Comparison of ENCODE assay signal across 15 cellular contexts in the genomic region with DNA sequence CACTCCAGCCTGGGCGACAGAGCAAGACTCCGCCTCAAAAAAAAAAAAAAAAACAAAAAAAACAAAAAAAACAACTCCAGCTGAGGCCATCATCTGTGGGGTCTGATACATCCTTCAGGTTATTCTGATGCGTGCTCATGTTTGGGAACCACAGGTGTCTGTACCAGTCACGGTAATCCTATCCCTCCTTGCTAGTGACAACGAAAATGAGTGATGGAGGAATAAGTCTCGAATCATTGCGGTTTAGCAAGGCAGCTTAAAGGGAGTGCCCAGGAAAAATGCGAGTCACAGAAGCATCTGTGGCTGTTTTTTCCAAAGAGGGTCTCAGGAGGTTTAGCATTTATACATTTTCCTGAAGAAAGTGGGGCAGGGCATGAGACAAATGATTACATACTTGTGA. TPM values are rescaled to one million over a fixed set of nuclear protein-coding genes. Genes with fewer than 3 reads are reported as not detected.
DNase-seq lines count a peak whose midpoint lies in the region; TF ChIP-seq lines count a peak whose summit lies in the region.
"Had no signal": no experiment of that assay in that cellular context is flagged by ENCODE, and none has a peak within 500 bp of the region (broad histone marks: within the 10 kb centered on the region; RNA-seq: fewer than 3 reads in every experiment).

No MANE protein-coding gene starts in this region.

- no peaks in the 10 kb centered on the region for H3K36me3 Mint-ChIP-seq in chondrocyte (ENCODE audit: low read depth)
- H3K36me3 Mint-ChIP-seq: neural progenitor cell had no signal

- peaks cover 0 to 49% (median 40%) of the 10 kb centered on the region in 4 donors for H3K4me1 ChIP-seq in sigmoid colon
- H3K4me1 ChIP-seq in thyroid gland: peaks cover 9 to 17% of the 10 kb centered on the region in 2 donors
- H3K4me1 ChIP-seq: neural progenitor cell had no signal

- no peak for TF ChIP-seq POLR2A in sigmoid colon (IDR thresholded peaks at IDR 0.05)
- TF ChIP-seq POLR2A in thyroid gland (IDR thresholded peaks at IDR 0.05): no peak

- TF ChIP-seq CTCF in chondrocyte (IDR thresholded peaks at IDR 0.05): no peak
- TF ChIP-seq CTCF in sigmoid colon (IDR thresholded peaks at IDR 0.05): no peak
- no peak for TF ChIP-seq CTCF in thyroid gland (IDR thresholded peaks at IDR 0.05)

- intact Hi-C loops in sigmoid colon (cut with DNase I): no loop called here
- intact Hi-C loops in thyroid gland (cut with DNase I): no loop called here

- H3K4me3 Mint-ChIP-seq in chondrocyte (ENCODE audit: unreplicated experiment): no peak overlapping the region
- H3K4me3 Mint-ChIP-seq: neural progenitor cell had no signal

- no peaks in the 10 kb centered on the region for H3K9me3 Mint-ChIP-seq in chondrocyte (ENCODE audit: low read depth)

- H3K4me3 ChIP-seq in sigmoid colon: no peak overlapping the region
- H3K4me3 ChIP-seq in thyroid gland (replicated peaks in 1 of 3): no peak overlapping the region
- H3K4me3 ChIP-seq: body of pancreas, left ventricle myocardium inferior, neural progenitor cell had no signal

- no peak overlapping the region for H3K27ac ChIP-seq in sigmoid colon
- no peak overlapping the region for H3K27ac ChIP-seq in thyroid gland
- H3K27ac ChIP-seq: body of pancreas, left ventricle myocardium inferior, neural progenitor cell had no signal

- H3K4me1 Mint-ChIP-seq in chondrocyte (ENCODE audit: low read depth): peaks cover 58% of the 10 kb centered on the region

- 78 to 89% methylated on average over 8 of the region's 8 CpGs for WGBS in sigmoid colon, 2 donors
- 83 to 93% methylated on average over 8 of the region's 8 CpGs for WGBS in thyroid gland, 2 donors

- DNase-seq in NCI-H1417 (lab: John Stamatoyannopoulos, UW) (peak in 2 of 3 experiments; percentile 20 to 56), NCI-H1417 treated with DMSO at 0.1 percent for 48 hours (lab: John Stamatoyannopoulos, UW) (no peak), NCI-H226 (peak; percentile 64), chondrocyte (ENCODE audit: low spot score) (no peak), sigmoid colon (peak; percentile 18), NCI-H2196 (lab: John Stamatoyannopoulos, UW; ENCODE audit: unreplicated experiment) (no peak), thyroid gland (no peak)
- DNase-seq in stimulated activated CD4-positive, alpha-beta T cell treated with anti-CD3 and anti-CD28 coated beads, Interleukin-4, amount 100 ng/mL, for 24 hours: no peak
- DNase-seq: 8988T; activated T-cell treated with anti-CD3 and anti-CD28 coated beads, Interleukin-2, amount 50 U/mL, for 72 hours; body of pancreas; left ventricle myocardium inferior; NCI-H2029; small intestine had no signal

- H3K27me3 Mint-ChIP-seq in chondrocyte (ENCODE audit: low read depth): no peaks in the 10 kb centered on the region

- H3K9me3 ChIP-seq in sigmoid colon (no peaks in the 10 kb centered on the region), thyroid gland (no peaks in the 10 kb centered on the region)
- H3K9me3 ChIP-seq: body of pancreas had no signal

- H3K36me3 ChIP-seq in sigmoid colon (no peaks in the 10 kb centered on the region), thyroid gland (no peaks in the 10 kb centered on the region)
- H3K36me3 ChIP-seq: left ventricle myocardium inferior, neural progenitor cell had no signal

- H3K27ac Mint-ChIP-seq in chondrocyte (ENCODE audit: unreplicated experiment): peak overlapping the region; percentile 49
- H3K27ac Mint-ChIP-seq: activated T-cell treated with anti-CD3 and anti-CD28 coated beads, Interleukin-2, amount 50 U/mL, for 72 hours; neural progenitor cell had no signal

- no peak for TF ChIP-seq EP300 in sigmoid colon (IDR thresholded peaks at IDR 0.05)

- H3K27me3 ChIP-seq in sigmoid colon (no peaks in the 10 kb centered on the region), thyroid gland (no peaks in the 10 kb centered on the region)
- H3K27me3 ChIP-seq: body of pancreas, neural progenitor cell had no signal

RNA-seq across cellular contexts. Expression of a gene that starts 48.8 kb away (rescaled TPM):
- total RNA-seq in chondrocyte (18.8 to 31.7 TPM (median 28.7 TPM) in 3 replicates), sigmoid colon (10 to 100 TPM in 2 of 4 donors, 1 to 10 TPM in 2; 7.2 to 13.2 (median 9.0) TPM), thyroid gland (10 to 100 TPM; 22.2 to 30.7 (median 25.5) TPM)
- polyA plus RNA-seq in sigmoid colon: 10 to 100 TPM; 12.9 to 34.2 (median 25.7) TPM

RNA-seq across cellular contexts. Expression of a gene that starts 53.9 kb away (rescaled TPM):
- 53.0 to 72.0 TPM (median 71.8 TPM) in 3 replicates for total RNA-seq in chondrocyte
- total RNA-seq in sigmoid colon: 10 to 100 TPM; 49.6 to 84.3 (median 55.3) TPM
- 10 to 100 TPM; 19.4 to 26.6 (median 22.2) TPM for polyA plus RNA-seq in sigmoid colon
- 10 to 100 TPM; 26.8 to 42.6 (median 32.4) TPM for total RNA-seq in thyroid gland

Comparison
In these comparisons a context has a peak if more than half of its experiments do, and no peak if none do; other contexts are left out.
1. DNase-seq: peak in NCI-H1417 (2 of 3), NCI-H226 (single experiment) and sigmoid colon (single experiment); none in NCI-H1417 treated with DMSO at 0.1 percent for 48 hours (single experiment), chondrocyte (single experiment), NCI-H2196 (single experiment), thyroid gland (0 of 2) and stimulated activated CD4-positive, alpha-beta T cell treated with anti-CD3 and anti-CD28 coated beads, Interleukin-4, amount 100 ng/mL, for 24 hours (single experiment).